13 cellular contexts compared by ENCODE assay signal in the genomic region with DNA sequence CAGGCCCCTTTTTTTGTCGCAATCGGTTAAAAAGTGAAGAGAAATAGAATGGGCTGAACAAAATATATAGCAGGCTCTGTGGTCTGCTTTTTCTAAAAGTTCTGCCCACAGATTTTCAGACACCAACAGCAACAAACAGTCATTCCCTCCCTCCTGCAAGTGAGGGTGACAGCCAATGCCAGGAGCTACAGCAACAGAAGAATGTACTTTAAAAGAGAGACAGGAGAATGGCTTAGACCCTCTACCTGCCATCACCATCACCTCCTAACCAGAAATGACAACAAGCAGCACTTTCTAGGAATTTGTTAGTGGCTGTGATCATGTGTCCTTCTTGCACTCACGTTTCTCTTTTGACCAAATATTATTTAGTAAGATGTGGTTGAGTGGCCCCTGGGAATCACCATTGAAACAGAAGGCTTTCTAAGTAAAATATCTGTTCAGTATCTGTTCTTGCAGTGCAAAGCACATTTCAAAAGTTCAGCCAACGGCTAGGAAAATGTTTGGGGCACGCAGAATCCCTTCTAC.
DNase-seq lines count a peak whose midpoint lies in the region; ATAC-seq and TF ChIP-seq lines count a peak whose summit lies in the region.
"Had no signal": no experiment of that assay in that cellular context is flagged by ENCODE, and none has a peak within 500 bp of the region (broad histone marks: within the 10 kb centered on the region; RNA-seq: fewer than 3 reads in every experiment).

No MANE protein-coding gene starts in this region.

- H3K9me3 ChIP-seq in Loucy (ENCODE audit: insufficient read depth, low read depth, low read length) = no peaks in the 10 kb centered on the region
- H3K9me3 ChIP-seq: Caco-2, SJSA1 had no signal

- no peaks in the 10 kb centered on the region for H3K79me2 ChIP-seq in Loucy (ENCODE audit: insufficient read depth, low read length)

- H3K9me3 Mint-ChIP-seq in naive thymus-derived CD8-positive, alpha-beta T cell = no peaks in the 10 kb centered on the region
- H3K9me3 Mint-ChIP-seq: activated naive CD4-positive, alpha-beta T cell treated with anti-CD3 and anti-CD28 coated beads, Interleukin-2, amount 10 ng/mL, durations not matched to agents 7 days and 5 days; naive B cell; WTC11 had no signal

- H3F3A ChIP-seq in Loucy (ENCODE audit: low read depth) = no peaks in the 10 kb centered on the region

- DNase-seq in GM12865 (ENCODE audit: low read depth) (peak; percentile 38), mesenteric fat pad (ENCODE audit: low spot score) (no peak), COR-L47 (lab: John Stamatoyannopoulos, UW) (no peak), NCI-H82 (lab: John Stamatoyannopoulos, UW) (no peak), DMS153 treated with DMSO at 0.1 percent for 48 hours (lab: John Stamatoyannopoulos, UW; ENCODE audit: unreplicated experiment) (no peak)
- no peak for DNase-seq in naive thymus-derived CD8-positive, alpha-beta T cell
- DNase-seq: Caco-2, naive B cell had no signal

- peaks cover 0 to 3% (median 0%) of the 10 kb centered on the region in 3 donors for H3K36me3 Mint-ChIP-seq in naive thymus-derived CD8-positive, alpha-beta T cell
- H3K36me3 Mint-ChIP-seq: naive B cell, WTC11 had no signal

- H3K27me3 Mint-ChIP-seq in naive thymus-derived CD8-positive, alpha-beta T cell = no peaks in the 10 kb centered on the region
- H3K27me3 Mint-ChIP-seq: activated naive CD4-positive, alpha-beta T cell treated with anti-CD3 and anti-CD28 coated beads, Interleukin-2, amount 10 ng/mL, durations not matched to agents 7 days and 5 days had no signal

- POLR2A ChIA-PET in naive thymus-derived CD8-positive, alpha-beta T cell (lab: Charles Lee) = no interaction called here

- peak overlapping the region in 2 of 10 donors; percentile 9 to 70 for H3K4me3 Mint-ChIP-seq in naive thymus-derived CD8-positive, alpha-beta T cell
- H3K4me3 Mint-ChIP-seq: activated naive CD4-positive, alpha-beta T cell treated with anti-CD3 and anti-CD28 coated beads, Interleukin-2, amount 10 ng/mL, durations not matched to agents 7 days and 5 days; naive B cell; WTC11 had no signal

- peak overlapping the region; percentile 41 to 90 (median 86) for H3K27ac Mint-ChIP-seq in naive thymus-derived CD8-positive, alpha-beta T cell
- H3K27ac Mint-ChIP-seq: WTC11 had no signal

- peak; percentile 17 for ATAC-seq in GM21390 (IDR thresholded peaks at IDR 0.05; ENCODE audit: unreplicated experiment)
- no peak for ATAC-seq in naive thymus-derived CD8-positive, alpha-beta T cell
- ATAC-seq: WTC11 had no signal

- no peaks in the 10 kb centered on the region for H3K9me2 ChIP-seq in Loucy (replicated peaks; ENCODE audit: low read depth, low read length)

- peaks cover 31 to 43% (median 43%) of the 10 kb centered on the region in 4 donors for H3K4me1 Mint-ChIP-seq in naive thymus-derived CD8-positive, alpha-beta T cell

- peak overlapping the region; percentile 28 for H3K4me2 ChIP-seq in Loucy (ENCODE audit: low read depth, low read length, poor library complexity, severe bottlenecking)

- no peak overlapping the region for H3K4me3 ChIP-seq in GM12865 (ENCODE audit: low read depth, low read length)
- H3K4me3 ChIP-seq in Loucy (ENCODE audit: low read length, poor library complexity, severe bottlenecking) = no peak overlapping the region
- H3K4me3 ChIP-seq: SJSA1 had no signal

- no peaks in the 10 kb centered on the region for H4K20me1 ChIP-seq in Loucy (ENCODE audit: insufficient read depth, low read length, poor library complexity, severe bottlenecking)

- H3K36me3 ChIP-seq in Loucy (ENCODE audit: insufficient read depth, low read length) = no peaks in the 10 kb centered on the region
- H3K36me3 ChIP-seq: SJSA1 had no signal

- H3K4me1 ChIP-seq in Loucy (ENCODE audit: insufficient read depth, low read length, poor library complexity, severe bottlenecking) = peaks cover 31% of the 10 kb centered on the region
- H3K4me1 ChIP-seq: Caco-2 had no signal

- TF ChIP-seq CTCF in GM12865 (IDR thresholded peaks at IDR 0.05; ENCODE audit: insufficient read depth, low read depth, low read length, missing control alignments) (no peak), Loucy (conservative IDR thresholded peaks at IDR 0.05; ENCODE audit: low read length) (no peak)

- H3K9ac ChIP-seq in Loucy (ENCODE audit: low read depth, low read length, poor library complexity, severe bottlenecking) = no peak overlapping the region

- no peak overlapping the region for H2AFZ ChIP-seq in Loucy (ENCODE audit: low read length)

- no peaks in the 10 kb centered on the region for H3K27me3 ChIP-seq in Loucy (ENCODE audit: insufficient read depth, low read length, poor library complexity, severe bottlenecking)
- H3K27me3 ChIP-seq: SJSA1 had no signal
